In the genomic region with DNA sequence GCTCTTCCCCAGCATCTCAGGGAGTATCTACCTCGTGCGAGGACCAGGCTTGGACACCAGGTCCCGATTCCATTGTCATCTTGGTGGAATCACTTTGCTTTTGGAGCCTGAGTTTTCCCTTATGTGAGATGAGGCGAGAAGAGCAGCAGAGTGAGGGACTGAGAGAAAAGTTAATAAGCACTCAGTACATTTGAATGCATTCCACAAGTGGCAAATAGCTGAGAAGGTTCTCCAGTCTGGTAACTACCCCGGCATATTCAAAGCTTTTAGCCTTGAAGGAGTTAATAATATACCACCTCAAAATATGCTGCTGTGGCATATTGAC, we compare ENCODE assay signal across 8 cellular contexts. TPM values are rescaled to one million over a fixed set of nuclear protein-coding genes. Genes with fewer than 3 reads are reported as not detected.
DNase-seq lines count a peak whose midpoint lies in the region; ATAC-seq and TF ChIP-seq lines count a peak whose summit lies in the region.

No MANE protein-coding gene starts in this region.

- no peaks in the 10 kb centered on the region for H3K9me3 ChIP-seq in iPS-20b (ENCODE audit: insufficient read depth, low read depth, low read length)
- no peaks in the 10 kb centered on the region for H3K9me3 ChIP-seq in thoracic aorta

- no peaks in the 10 kb centered on the region for H3K27me3 Mint-ChIP-seq in activated CD4-positive, alpha-beta T cell treated with anti-CD3 and anti-CD28 coated beads, Interleukin-2, amount 10 ng/mL, durations not matched to agents 7 days and 5 days
- no peaks in the 10 kb centered on the region for H3K27me3 Mint-ChIP-seq in activated T-helper 17 cell treated with anti-CD3 and anti-CD28 coated beads, Interleukin-2, amount 50 U/mL, for 72 hours

- H3K4me1 ChIP-seq in iPS-20b (ENCODE audit: insufficient read depth, low read length) (peaks cover 6% of the 10 kb centered on the region; the same call in 1 of the 2 replicates), thoracic aorta (ENCODE audit: control insufficient read depth in 1 of 2, low read depth in 2 of 2) (peaks cover 0 to 18% of the 10 kb centered on the region in 2 donors)

- peak overlapping the region; percentile 67; the same call in 1 of the 2 replicates for H3K9ac ChIP-seq in iPS-20b (ENCODE audit: low read depth, low read length)

- CTCF ChIA-PET in activated CD4-positive, alpha-beta T cell treated with anti-CD3 and anti-CD28 coated beads, Interleukin-2, amount 10 ng/mL, durations not matched to agents 7 days and 5 days (lab: Charles Lee): interaction anchor here (1.0 to 2.0 kb wide), 4 partner anchors 12 to 24 kb away, joined by 4 to 6 read pairs (median 6); partner anchors contain the start of gene GPR65

- H3K4me3 Mint-ChIP-seq in activated CD4-positive, alpha-beta T cell treated with anti-CD3 and anti-CD28 coated beads, Interleukin-2, amount 10 ng/mL, durations not matched to agents 7 days and 5 days: peak overlapping the region; percentile 95
- peak overlapping the region; percentile 97 for H3K4me3 Mint-ChIP-seq in activated T-helper 17 cell treated with anti-CD3 and anti-CD28 coated beads, Interleukin-2, amount 50 U/mL, for 72 hours

- peaks cover 68% of the 10 kb centered on the region for H3K4me1 Mint-ChIP-seq in activated CD4-positive, alpha-beta T cell treated with anti-CD3 and anti-CD28 coated beads, Interleukin-2, amount 10 ng/mL, durations not matched to agents 7 days and 5 days
- peaks cover 41% of the 10 kb centered on the region for H3K4me1 Mint-ChIP-seq in activated T-helper 17 cell treated with anti-CD3 and anti-CD28 coated beads, Interleukin-2, amount 50 U/mL, for 72 hours

- peak overlapping the region; percentile 98 for H3K27ac Mint-ChIP-seq in activated CD4-positive, alpha-beta T cell treated with anti-CD3 and anti-CD28 coated beads, Interleukin-2, amount 10 ng/mL, durations not matched to agents 7 days and 5 days
- H3K27ac Mint-ChIP-seq in activated T-helper 17 cell treated with anti-CD3 and anti-CD28 coated beads, Interleukin-2, amount 50 U/mL, for 72 hours: peak overlapping the region; percentile 97

- H3K27ac ChIP-seq in iPS-20b (ENCODE audit: low read length) (no peak overlapping the region), thoracic aorta (peak overlapping the region; percentile 94 to 95)

- H3K27me3 ChIP-seq in iPS-20b (ENCODE audit: insufficient read depth, low read length) (no peaks in the 10 kb centered on the region), thoracic aorta (replicated peaks; ENCODE audit: insufficient read depth) (no peaks in the 10 kb centered on the region)

- no peak for TF ChIP-seq CTCF in thoracic aorta (IDR thresholded peaks at IDR 0.05)

- H3K9me3 Mint-ChIP-seq in activated CD4-positive, alpha-beta T cell treated with anti-CD3 and anti-CD28 coated beads, Interleukin-2, amount 10 ng/mL, durations not matched to agents 7 days and 5 days: peaks cover 3% of the 10 kb centered on the region
- no peaks in the 10 kb centered on the region for H3K9me3 Mint-ChIP-seq in activated T-helper 17 cell treated with anti-CD3 and anti-CD28 coated beads, Interleukin-2, amount 50 U/mL, for 72 hours

- peaks cover 6% of the 10 kb centered on the region for H3K36me3 Mint-ChIP-seq in activated CD4-positive, alpha-beta T cell treated with anti-CD3 and anti-CD28 coated beads, Interleukin-2, amount 10 ng/mL, durations not matched to agents 7 days and 5 days (ENCODE audit: low read depth)
- peaks cover 13% of the 10 kb centered on the region for H3K36me3 Mint-ChIP-seq in activated T-helper 17 cell treated with anti-CD3 and anti-CD28 coated beads, Interleukin-2, amount 50 U/mL, for 72 hours (ENCODE audit: low read depth)

- DNase-seq in activated CD4-positive, alpha-beta T cell treated with anti-CD3 and anti-CD28 coated beads, Interleukin-2, amount 10 ng/mL, durations not matched to agents 7 days and 5 days: no peak
- no peak for DNase-seq in activated CD4-positive, alpha-beta T cell treated with anti-CD3 and anti-CD28 coated beads for 1 hour
- no peak for DNase-seq in thoracic aorta (ENCODE audit: low spot score)
- no peak for DNase-seq in NCI-H2107 (lab: John Stamatoyannopoulos, UW)
- DNase-seq in NCI-H1930 (lab: John Stamatoyannopoulos, UW): no peak
- no peak for DNase-seq in cerebellar nuclear complex (lab: John Stamatoyannopoulos, UW)

- H3K36me3 ChIP-seq in iPS-20b (ENCODE audit: insufficient read depth, low read depth, low read length): no peaks in the 10 kb centered on the region
- no peaks in the 10 kb centered on the region for H3K36me3 ChIP-seq in thoracic aorta

- ATAC-seq in activated T-helper 17 cell treated with anti-CD3 and anti-CD28 coated beads, Interleukin-2, amount 50 U/mL, for 72 hours (replicated peaks): no peak
- ATAC-seq in thoracic aorta (ENCODE audit: insufficient number of reproducible peaks, low FRiP score, low read depth): no peak

- POLR2A ChIA-PET in activated CD4-positive, alpha-beta T cell treated with anti-CD3 and anti-CD28 coated beads, Interleukin-2, amount 10 ng/mL, durations not matched to agents 7 days and 5 days (lab: Charles Lee): interaction anchor here (0.7 to 1.7 kb wide), 2 partner anchors 12 to 41 kb away, joined by 3 to 9 read pairs; partner anchors contain the start of gene GPR65

- peak overlapping the region; percentile 76 for H3K4me3 ChIP-seq in iPS-20b (ENCODE audit: low read length)
- peak overlapping the region; percentile 80 for H3K4me3 ChIP-seq in thoracic aorta

RNA-seq across cellular contexts. Expression of gene GALC, which starts 0.5 kb away (rescaled TPM):
- total RNA-seq in activated CD4-positive, alpha-beta T cell treated with anti-CD3 and anti-CD28 coated beads, Interleukin-2, amount 10 ng/mL, durations not matched to agents 7 days and 5 days: 10 to 100 TPM; 15.5 to 16.9 TPM
- total RNA-seq in activated T-helper 17 cell treated with anti-CD3 and anti-CD28 coated beads, Interleukin-2, amount 50 U/mL, for 72 hours: 10 to 100 TPM; 17.7 to 32.4 TPM
- total RNA-seq in thoracic aorta: 10 to 100 TPM; 22.9 to 24.0 TPM

RNA-seq across cellular contexts. Expression of gene GPR65, which starts 11.5 kb away (rescaled TPM):
- total RNA-seq in activated CD4-positive, alpha-beta T cell treated with anti-CD3 and anti-CD28 coated beads, Interleukin-2, amount 10 ng/mL, durations not matched to agents 7 days and 5 days: 10 to 100 TPM; 17.9 to 21.0 TPM
- 10 to 100 TPM; 15.0 to 33.9 TPM for total RNA-seq in activated T-helper 17 cell treated with anti-CD3 and anti-CD28 coated beads, Interleukin-2, amount 50 U/mL, for 72 hours
- 1 to 10 TPM; 1.9 to 2.8 TPM for total RNA-seq in thoracic aorta

Comparison
In these comparisons a context has a peak if more than half of its experiments do, and no peak if none do; other contexts are left out.
1. RNA of gene GPR65, which starts 11.5 kb away (total RNA-seq): 15.0 to 33.9 TPM in activated T-helper 17 cell treated with anti-CD3 and anti-CD28 coated beads, Interleukin-2, amount 50 U/mL, for 72 hours and 17.9 to 21.0 TPM in activated CD4-positive, alpha-beta T cell treated with anti-CD3 and anti-CD28 coated beads, Interleukin-2, amount 10 ng/mL, durations not matched to agents 7 days and 5 days; 1.9 to 2.8 TPM in thoracic aorta; every median in the first group is over 4 times any median in the second.